Comparison of ENCODE assay signal across 26 cellular contexts in the genomic region with DNA sequence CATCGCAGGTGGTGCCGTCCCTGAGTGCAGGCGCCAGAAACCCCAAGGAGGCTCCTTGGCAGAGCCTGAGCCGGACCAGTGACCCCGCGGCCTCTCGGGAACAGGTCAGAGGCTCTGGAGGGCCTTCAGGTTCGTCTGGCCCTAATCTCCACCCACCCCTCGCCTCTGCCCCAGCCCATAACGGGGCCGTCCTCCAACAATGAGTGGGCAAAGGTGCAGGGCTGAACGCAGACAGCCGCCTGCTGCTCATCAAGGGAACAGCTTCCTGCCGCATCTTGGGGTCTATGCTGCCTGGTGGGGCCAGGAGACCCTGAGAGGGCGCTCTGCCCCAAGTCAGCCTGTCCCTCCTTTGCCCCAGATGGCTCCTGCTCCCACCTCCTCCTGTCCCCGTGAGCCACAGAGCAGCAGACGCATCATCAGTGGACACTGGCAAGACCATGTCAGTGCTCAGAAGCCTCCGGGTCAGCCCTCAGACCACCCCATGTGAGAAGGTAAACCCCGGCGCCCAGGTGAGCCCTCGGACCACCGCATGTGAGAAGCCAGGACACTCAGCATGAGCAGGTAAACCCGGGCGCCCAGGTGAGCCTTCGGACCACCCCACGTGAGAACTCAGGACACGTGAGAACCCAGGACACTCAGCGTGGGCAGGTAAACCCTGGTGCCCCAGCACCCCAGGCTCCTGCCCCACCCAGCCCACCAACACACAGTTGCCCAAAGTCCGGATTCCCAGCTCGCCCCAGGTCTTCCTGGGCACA.
"Had no signal": no experiment of that assay in that cellular context is flagged by ENCODE, and none has a peak within 500 bp of the region (broad histone marks: within the 10 kb centered on the region; RNA-seq: fewer than 3 reads in every experiment).

No MANE protein-coding gene starts in this region.

- H3K4me1 Mint-ChIP-seq: activated CD4-positive, alpha-beta T cell treated with anti-CD3 and anti-CD28 coated beads, Interleukin-2, amount 10 ng/mL, durations not matched to agents 7 days and 5 days; activated CD8-positive, alpha-beta memory T cell treated with anti-CD3 and anti-CD28 coated beads, Interleukin-2, amount 10 ng/mL, durations not matched to agents 7 days and 5 days; activated naive CD8-positive, alpha-beta T cell treated with anti-CD3 and anti-CD28 coated beads, Interleukin-2, amount 50 U/mL, for 24 hours; naive thymus-derived CD8-positive, alpha-beta T cell; T-cell had no signal

- H3K27me3 ChIP-seq: body of pancreas, cardiac muscle cell, foreskin keratinocyte, pancreas, sigmoid colon, upper lobe of left lung had no signal

- H3K27me3 Mint-ChIP-seq: activated CD4-positive, alpha-beta T cell treated with anti-CD3 and anti-CD28 coated beads, Interleukin-2, amount 10 ng/mL, durations not matched to agents 7 days and 5 days; activated CD8-positive, alpha-beta memory T cell treated with anti-CD3 and anti-CD28 coated beads, Interleukin-2, amount 10 ng/mL, durations not matched to agents 7 days and 5 days; activated naive CD8-positive, alpha-beta T cell treated with anti-CD3 and anti-CD28 coated beads, Interleukin-2, amount 50 U/mL, for 24 hours had no signal

- FAIRE-seq: keratinocyte, pancreas had no signal

- H3K4me3 ChIP-seq: body of pancreas, cardiac muscle cell, lower lobe of right lung, pancreas, sigmoid colon, smooth muscle cell, upper lobe of left lung had no signal

- H3K4me3 Mint-ChIP-seq: activated CD4-positive, alpha-beta T cell treated with anti-CD3 and anti-CD28 coated beads, Interleukin-2, amount 10 ng/mL, durations not matched to agents 7 days and 5 days; activated CD8-positive, alpha-beta memory T cell treated with anti-CD3 and anti-CD28 coated beads, Interleukin-2, amount 10 ng/mL, durations not matched to agents 7 days and 5 days; activated CD8-positive, alpha-beta T cell treated with anti-CD3 and anti-CD28 coated beads for 36 hours; activated naive CD8-positive, alpha-beta T cell treated with anti-CD3 and anti-CD28 coated beads, Interleukin-2, amount 50 U/mL, for 24 hours; naive thymus-derived CD8-positive, alpha-beta T cell; T-cell; T-helper 2 cell treated with Interferon-gamma antibody and Interleukin-4, amounts not matched to agents 5 μg/mL and 100 μg/mL, for 36 hours had no signal

- H3K36me3 ChIP-seq: cardiac muscle cell, lower lobe of right lung, pancreas, sigmoid colon, upper lobe of left lung had no signal

- ATAC-seq: activated CD8-positive, alpha-beta memory T cell treated with anti-CD3 and anti-CD28 coated beads, Interleukin-2, amount 10 ng/mL, durations not matched to agents 7 days and 5 days; activated CD8-positive, alpha-beta T cell treated with anti-CD3 and anti-CD28 coated beads for 36 hours; body of pancreas; foreskin keratinocyte; naive thymus-derived CD8-positive, alpha-beta T cell; stimulated activated naive CD8-positive, alpha-beta T cell treated with anti-CD3 and anti-CD28 coated beads, Interleukin-15, Interleukin-2, amounts not matched to agents 100 U/mL and 50 U/mL, for 24 hours; T-cell had no signal

- H3K36me3 Mint-ChIP-seq: activated CD8-positive, alpha-beta memory T cell treated with anti-CD3 and anti-CD28 coated beads, Interleukin-2, amount 10 ng/mL, durations not matched to agents 7 days and 5 days; naive thymus-derived CD8-positive, alpha-beta T cell; T-cell had no signal

- DNase-seq: activated CD4-positive, alpha-beta T cell treated with anti-CD3 and anti-CD28 coated beads, Interleukin-2, amount 10 ng/mL, durations not matched to agents 7 days and 5 days; activated CD4-positive, CD25-positive, alpha-beta regulatory T cell treated with anti-CD3 and anti-CD28 coated beads, Interleukin-2, amount 50 U/mL, for 72 hours; activated CD8-positive, alpha-beta memory T cell treated with anti-CD3 and anti-CD28 coated beads, Interleukin-2, amount 10 ng/mL, durations not matched to agents 7 days and 5 days; activated CD8-positive, alpha-beta T cell treated with anti-CD3 and anti-CD28 coated beads for 36 hours; activated effector memory CD4-positive, alpha-beta T cell treated with anti-CD3 and anti-CD28 coated beads, Interleukin-2, amount 50 U/mL, for 16 hours; activated naive CD4-positive, alpha-beta T cell treated with anti-CD3 and anti-CD28 coated beads, Interleukin-2, amount 50 U/mL, for 16 hours; activated naive CD8-positive, alpha-beta T cell treated with anti-CD3 and anti-CD28 coated beads, Interleukin-2, amount 50 U/mL, for 24 hours; activated T-cell treated with anti-CD3 and anti-CD28 coated beads for 4 hours; anterior cingulate cortex; dermis blood vessel endothelial cell; effector CD8-positive, alpha-beta T cell; foreskin keratinocyte; lower lobe of right lung; naive thymus-derived CD8-positive, alpha-beta T cell; sigmoid colon; stimulated activated CD4-positive, alpha-beta T cell treated with anti-CD3 and anti-CD28 coated beads, Interleukin-2, amount 100 ng/mL, for 48 hours; stimulated activated naive CD8-positive, alpha-beta T cell treated with anti-CD3 and anti-CD28 coated beads, Interleukin-15, Interleukin-2, amounts not matched to agents 100 U/mL and 50 U/mL, for 24 hours; T-cell had no signal

- H3K27ac ChIP-seq: body of pancreas, cardiac muscle cell, foreskin keratinocyte, lower lobe of right lung, pancreas, sigmoid colon, upper lobe of left lung, VCaP had no signal

- H3K27ac Mint-ChIP-seq: activated CD4-positive, alpha-beta T cell treated with anti-CD3 and anti-CD28 coated beads, Interleukin-2, amount 10 ng/mL, durations not matched to agents 7 days and 5 days; activated CD8-positive, alpha-beta memory T cell treated with anti-CD3 and anti-CD28 coated beads, Interleukin-2, amount 10 ng/mL, durations not matched to agents 7 days and 5 days; activated CD8-positive, alpha-beta T cell treated with anti-CD3 and anti-CD28 coated beads for 36 hours; activated naive CD8-positive, alpha-beta T cell treated with anti-CD3 and anti-CD28 coated beads, Interleukin-2, amount 50 U/mL, for 24 hours; T-cell; T-helper 2 cell treated with Interferon-gamma antibody and Interleukin-4, amounts not matched to agents 5 μg/mL and 100 μg/mL, for 36 hours had no signal

- H3K9me3 ChIP-seq: body of pancreas, lower lobe of right lung, pancreas, sigmoid colon, upper lobe of left lung had no signal

- H3K4me1 ChIP-seq: foreskin keratinocyte, lower lobe of right lung, sigmoid colon, upper lobe of left lung had no signal

- H3K4me2 ChIP-seq: smooth muscle cell had no signal
